ENCODE assay signal across 20 cellular contexts in genomic region chr18:65919018-65919417, GRCh38.
"Had no signal": no experiment of that assay in that cellular context is flagged by ENCODE, and none has a peak within 500 bp of the region (broad histone marks: within the 10 kb centered on the region; RNA-seq: fewer than 3 reads in every experiment).

No MANE protein-coding gene starts in this region.

- DNase-seq: dermis blood vessel endothelial cell; dorsolateral prefrontal cortex; effector CD4-positive, alpha-beta T cell; effector memory CD4-positive, alpha-beta T cell; foreskin keratinocyte; glutamatergic neuron; head of caudate nucleus; hypothalamus; immature natural killer cell; islet precursor cell; kidney; kidney glomerular epithelial cell; left lung; left ventricle myocardium superior; lower lobe of right lung; mesendoderm; midbrain had no signal

- H3K36me3 ChIP-seq: esophagus muscularis mucosa, left lung, lower lobe of right lung had no signal

- H3K27ac ChIP-seq: coronary artery, dorsolateral prefrontal cortex, esophagus muscularis mucosa, foreskin keratinocyte, hepatocyte, left lung, lower lobe of right lung had no signal

- H3K4me1 ChIP-seq: esophagus muscularis mucosa, foreskin keratinocyte, left lung, lower lobe of right lung had no signal

- H3K27me3 ChIP-seq: esophagus muscularis mucosa, foreskin keratinocyte, hepatocyte, left lung had no signal

- H3K4me3 ChIP-seq: coronary artery, dorsolateral prefrontal cortex, esophagus muscularis mucosa, hepatocyte, left lung, lower lobe of right lung had no signal

- ATAC-seq: foreskin keratinocyte, left lung, left ventricle myocardium superior, lower lobe of right lung had no signal

- H3K79me2 ChIP-seq: hepatocyte had no signal

- H3K9me3 ChIP-seq: esophagus muscularis mucosa, left lung, lower lobe of right lung had no signal
